1 cellular context compared by ENCODE assay signal in genomic region chr2:65465857-65466256, GRCh38.
TF ChIP-seq lines count a peak whose summit lies in the region.

No MANE protein-coding gene starts in this region.

TF ChIP-seq in SK-N-SH treated with all-trans-retinoic acid at 6 μM for 48 hours, 23 proteins besides CTCF, POLR2A, EP300 and RAD21 (continued from another document):
- TF ChIP-seq TOX (CRISPR knock-in tag; IDR thresholded peaks at IDR 0.05; ENCODE audit: borderline replicate concordance), result no peak
TF ChIP-seq in SK-N-SH treated with all-trans-retinoic acid at 6 μM for 48 hours: peak in this region for 0.
